Comparison of ENCODE assay signal across 1 cellular context in the genomic region with DNA sequence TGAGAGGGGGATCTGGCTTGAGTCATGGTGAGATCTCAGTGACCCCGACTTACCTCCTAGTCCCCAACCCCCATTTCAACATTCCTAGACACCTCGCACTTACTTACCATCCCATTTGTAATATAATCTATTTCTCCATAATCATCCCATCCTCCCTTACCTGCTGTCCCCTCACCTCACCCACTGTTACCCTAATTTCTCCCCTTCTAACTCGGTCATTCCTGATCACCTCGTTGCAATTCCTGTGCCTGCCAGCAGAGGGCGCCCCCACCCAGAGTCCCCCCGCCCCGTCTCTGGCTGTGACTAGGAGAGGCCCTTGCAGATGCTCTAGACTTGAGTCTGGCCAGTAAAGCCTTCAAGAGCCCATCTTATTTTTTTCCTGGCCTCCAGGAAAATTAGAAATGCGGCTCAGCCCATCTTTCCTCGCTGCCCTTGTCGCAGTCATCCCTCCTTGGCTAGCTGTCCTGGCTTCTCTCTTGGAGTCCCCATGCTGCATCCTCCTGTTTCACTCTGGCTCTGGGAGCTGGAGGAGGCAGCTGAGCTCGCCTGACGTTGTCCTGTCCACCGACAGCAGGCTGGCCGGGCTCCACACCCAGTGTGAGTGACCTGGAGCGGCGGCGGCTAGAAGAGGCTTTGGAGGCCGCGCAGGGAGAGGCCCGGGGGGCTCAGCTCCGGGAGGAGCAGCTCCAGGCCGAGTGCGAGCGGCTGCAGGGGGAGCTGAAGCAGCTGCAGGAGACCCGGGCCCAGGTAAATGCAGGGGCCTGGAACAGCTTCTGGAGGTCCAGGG.
TF ChIP-seq lines count a peak whose summit lies in the region.

No MANE protein-coding gene starts in this region.

TF ChIP-seq in K562, 482 proteins besides CTCF, POLR2A, EP300 and RAD21 (continued from another document):
- TF ChIP-seq, protein P1, sequence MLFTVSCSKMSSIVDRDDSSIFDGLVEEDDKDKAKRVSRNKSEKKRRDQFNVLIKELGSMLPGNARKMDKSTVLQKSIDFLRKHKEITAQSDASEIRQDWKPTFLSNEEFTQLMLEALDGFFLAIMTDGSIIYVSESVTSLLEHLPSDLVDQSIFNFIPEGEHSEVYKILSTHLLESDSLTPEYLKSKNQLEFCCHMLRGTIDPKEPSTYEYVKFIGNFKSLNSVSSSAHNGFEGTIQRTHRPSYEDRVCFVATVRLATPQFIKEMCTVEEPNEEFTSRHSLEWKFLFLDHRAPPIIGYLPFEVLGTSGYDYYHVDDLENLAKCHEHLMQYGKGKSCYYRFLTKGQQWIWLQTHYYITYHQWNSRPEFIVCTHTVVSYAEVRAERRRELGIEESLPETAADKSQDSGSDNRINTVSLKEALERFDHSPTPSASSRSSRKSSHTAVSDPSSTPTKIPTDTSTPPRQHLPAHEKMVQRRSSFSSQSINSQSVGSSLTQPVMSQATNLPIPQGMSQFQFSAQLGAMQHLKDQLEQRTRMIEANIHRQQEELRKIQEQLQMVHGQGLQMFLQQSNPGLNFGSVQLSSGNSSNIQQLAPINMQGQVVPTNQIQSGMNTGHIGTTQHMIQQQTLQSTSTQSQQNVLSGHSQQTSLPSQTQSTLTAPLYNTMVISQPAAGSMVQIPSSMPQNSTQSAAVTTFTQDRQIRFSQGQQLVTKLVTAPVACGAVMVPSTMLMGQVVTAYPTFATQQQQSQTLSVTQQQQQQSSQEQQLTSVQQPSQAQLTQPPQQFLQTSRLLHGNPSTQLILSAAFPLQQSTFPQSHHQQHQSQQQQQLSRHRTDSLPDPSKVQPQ (CRISPR knock-in tag; IDR thresholded peaks at IDR 0.05; ENCODE audit: borderline replicate concordance), result no peak
